Comparison of ENCODE assay signal across 2 cellular contexts in genomic region chr1:183093066-183093668, GRCh38.
TF ChIP-seq lines count a peak whose summit lies in the region.

No MANE protein-coding gene starts in this region.

TF ChIP-seq in HepG2, 621 proteins besides CTCF, POLR2A, EP300 and RAD21 (continued from another document):
- TF ChIP-seq, protein P1, sequence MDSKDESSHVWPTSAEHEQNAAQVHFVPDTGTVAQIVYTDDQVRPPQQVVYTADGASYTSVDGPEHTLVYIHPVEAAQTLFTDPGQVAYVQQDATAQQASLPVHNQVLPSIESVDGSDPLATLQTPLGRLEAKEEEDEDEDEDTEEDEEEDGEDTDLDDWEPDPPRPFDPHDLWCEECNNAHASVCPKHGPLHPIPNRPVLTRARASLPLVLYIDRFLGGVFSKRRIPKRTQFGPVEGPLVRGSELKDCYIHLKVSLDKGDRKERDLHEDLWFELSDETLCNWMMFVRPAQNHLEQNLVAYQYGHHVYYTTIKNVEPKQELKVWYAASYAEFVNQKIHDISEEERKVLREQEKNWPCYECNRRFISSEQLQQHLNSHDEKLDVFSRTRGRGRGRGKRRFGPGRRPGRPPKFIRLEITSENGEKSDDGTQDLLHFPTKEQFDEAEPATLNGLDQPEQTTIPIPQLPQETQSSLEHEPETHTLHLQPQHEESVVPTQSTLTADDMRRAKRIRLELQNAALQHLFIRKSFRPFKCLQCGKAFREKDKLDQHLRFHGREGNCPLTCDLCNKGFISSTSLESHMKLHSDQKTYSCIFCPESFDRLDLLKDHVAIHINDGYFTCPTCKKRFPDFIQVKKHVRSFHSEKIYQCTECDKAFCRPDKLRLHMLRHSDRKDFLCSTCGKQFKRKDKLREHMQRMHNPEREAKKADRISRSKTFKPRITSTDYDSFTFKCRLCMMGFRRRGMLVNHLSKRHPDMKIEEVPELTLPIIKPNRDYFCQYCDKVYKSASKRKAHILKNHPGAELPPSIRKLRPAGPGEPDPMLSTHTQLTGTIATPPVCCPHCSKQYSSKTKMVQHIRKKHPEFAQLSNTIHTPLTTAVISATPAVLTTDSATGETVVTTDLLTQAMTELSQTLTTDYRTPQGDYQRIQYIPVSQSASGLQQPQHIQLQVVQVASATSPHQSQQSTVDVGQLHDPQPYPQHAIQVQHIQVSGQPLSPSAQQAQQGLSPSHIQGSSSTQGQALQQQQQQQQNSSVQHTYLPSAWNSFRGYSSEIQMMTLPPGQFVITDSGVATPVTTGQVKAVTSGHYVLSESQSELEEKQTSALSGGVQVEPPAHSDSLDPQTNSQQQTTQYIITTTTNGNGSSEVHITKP (CRISPR knock-in tag; IDR thresholded peaks at IDR 0.05; ENCODE audit: low read depth): 0 out of 2 replicates have a peak, but pooled peaks have one; percentile 24
- TF ChIP-seq NFE2L1 (CRISPR knock-in tag; IDR thresholded peaks at IDR 0.05; ENCODE audit: borderline replicate concordance): no peak
- TF ChIP-seq ZFYVE20 (CRISPR knock-in tag; IDR thresholded peaks at IDR 0.05; ENCODE audit: borderline replicate concordance, low read depth): no peak
- no peak for TF ChIP-seq WIZ (CRISPR knock-in tag; IDR thresholded peaks at IDR 0.05)
- no peak for TF ChIP-seq NPAS2 (CRISPR knock-in tag; IDR thresholded peaks at IDR 0.05; ENCODE audit: borderline replicate concordance)
- TF ChIP-seq ATF3 (CRISPR knock-in tag; IDR thresholded peaks at IDR 0.05): no peak
- TF ChIP-seq GTF3A (CRISPR knock-in tag; conservative IDR thresholded peaks at IDR 0.05): no peak
- TF ChIP-seq ZNF639 (CRISPR knock-in tag; conservative IDR thresholded peaks at IDR 0.05): no peak

TF ChIP-seq in K562, 482 proteins besides CTCF, POLR2A, EP300 and RAD21 (continued from another document):
- TF ChIP-seq, protein P1 (IDR thresholded peaks at IDR 0.05; ENCODE audit: partially characterized antibody): peak; percentile 55
- TF ChIP-seq, protein P2, sequence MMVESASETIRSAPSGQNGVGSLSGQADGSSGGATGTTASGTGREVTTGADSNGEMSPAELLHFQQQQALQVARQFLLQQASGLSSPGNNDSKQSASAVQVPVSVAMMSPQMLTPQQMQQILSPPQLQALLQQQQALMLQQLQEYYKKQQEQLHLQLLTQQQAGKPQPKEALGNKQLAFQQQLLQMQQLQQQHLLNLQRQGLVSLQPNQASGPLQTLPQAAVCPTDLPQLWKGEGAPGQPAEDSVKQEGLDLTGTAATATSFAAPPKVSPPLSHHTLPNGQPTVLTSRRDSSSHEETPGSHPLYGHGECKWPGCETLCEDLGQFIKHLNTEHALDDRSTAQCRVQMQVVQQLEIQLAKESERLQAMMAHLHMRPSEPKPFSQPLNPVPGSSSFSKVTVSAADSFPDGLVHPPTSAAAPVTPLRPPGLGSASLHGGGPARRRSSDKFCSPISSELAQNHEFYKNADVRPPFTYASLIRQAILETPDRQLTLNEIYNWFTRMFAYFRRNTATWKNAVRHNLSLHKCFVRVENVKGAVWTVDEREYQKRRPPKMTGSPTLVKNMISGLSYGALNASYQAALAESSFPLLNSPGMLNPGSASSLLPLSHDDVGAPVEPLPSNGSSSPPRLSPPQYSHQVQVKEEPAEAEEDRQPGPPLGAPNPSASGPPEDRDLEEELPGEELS (CRISPR knock-in tag; IDR thresholded peaks at IDR 0.05; ENCODE audit: borderline replicate concordance): no peak
- TF ChIP-seq, protein P3, sequence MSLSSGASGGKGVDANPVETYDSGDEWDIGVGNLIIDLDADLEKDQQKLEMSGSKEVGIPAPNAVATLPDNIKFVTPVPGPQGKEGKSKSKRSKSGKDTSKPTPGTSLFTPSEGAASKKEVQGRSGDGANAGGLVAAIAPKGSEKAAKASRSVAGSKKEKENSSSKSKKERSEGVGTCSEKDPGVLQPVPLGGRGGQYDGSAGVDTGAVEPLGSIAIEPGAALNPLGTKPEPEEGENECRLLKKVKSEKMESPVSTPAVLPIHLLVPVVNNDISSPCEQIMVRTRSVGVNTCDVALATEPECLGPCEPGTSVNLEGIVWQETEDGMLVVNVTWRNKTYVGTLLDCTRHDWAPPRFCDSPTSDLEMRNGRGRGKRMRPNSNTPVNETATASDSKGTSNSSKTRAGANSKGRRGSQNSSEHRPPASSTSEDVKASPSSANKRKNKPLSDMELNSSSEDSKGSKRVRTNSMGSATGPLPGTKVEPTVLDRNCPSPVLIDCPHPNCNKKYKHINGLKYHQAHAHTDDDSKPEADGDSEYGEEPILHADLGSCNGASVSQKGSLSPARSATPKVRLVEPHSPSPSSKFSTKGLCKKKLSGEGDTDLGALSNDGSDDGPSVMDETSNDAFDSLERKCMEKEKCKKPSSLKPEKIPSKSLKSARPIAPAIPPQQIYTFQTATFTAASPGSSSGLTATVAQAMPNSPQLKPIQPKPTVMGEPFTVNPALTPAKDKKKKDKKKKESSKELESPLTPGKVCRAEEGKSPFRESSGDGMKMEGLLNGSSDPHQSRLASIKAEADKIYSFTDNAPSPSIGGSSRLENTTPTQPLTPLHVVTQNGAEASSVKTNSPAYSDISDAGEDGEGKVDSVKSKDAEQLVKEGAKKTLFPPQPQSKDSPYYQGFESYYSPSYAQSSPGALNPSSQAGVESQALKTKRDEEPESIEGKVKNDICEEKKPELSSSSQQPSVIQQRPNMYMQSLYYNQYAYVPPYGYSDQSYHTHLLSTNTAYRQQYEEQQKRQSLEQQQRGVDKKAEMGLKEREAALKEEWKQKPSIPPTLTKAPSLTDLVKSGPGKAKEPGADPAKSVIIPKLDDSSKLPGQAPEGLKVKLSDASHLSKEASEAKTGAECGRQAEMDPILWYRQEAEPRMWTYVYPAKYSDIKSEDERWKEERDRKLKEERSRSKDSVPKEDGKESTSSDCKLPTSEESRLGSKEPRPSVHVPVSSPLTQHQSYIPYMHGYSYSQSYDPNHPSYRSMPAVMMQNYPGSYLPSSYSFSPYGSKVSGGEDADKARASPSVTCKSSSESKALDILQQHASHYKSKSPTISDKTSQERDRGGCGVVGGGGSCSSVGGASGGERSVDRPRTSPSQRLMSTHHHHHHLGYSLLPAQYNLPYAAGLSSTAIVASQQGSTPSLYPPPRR (CRISPR knock-in tag; IDR thresholded peaks at IDR 0.05; ENCODE audit: borderline replicate concordance): no peak
TF ChIP-seq in K562: peak in this region for 1.
